In the genomic region with DNA sequence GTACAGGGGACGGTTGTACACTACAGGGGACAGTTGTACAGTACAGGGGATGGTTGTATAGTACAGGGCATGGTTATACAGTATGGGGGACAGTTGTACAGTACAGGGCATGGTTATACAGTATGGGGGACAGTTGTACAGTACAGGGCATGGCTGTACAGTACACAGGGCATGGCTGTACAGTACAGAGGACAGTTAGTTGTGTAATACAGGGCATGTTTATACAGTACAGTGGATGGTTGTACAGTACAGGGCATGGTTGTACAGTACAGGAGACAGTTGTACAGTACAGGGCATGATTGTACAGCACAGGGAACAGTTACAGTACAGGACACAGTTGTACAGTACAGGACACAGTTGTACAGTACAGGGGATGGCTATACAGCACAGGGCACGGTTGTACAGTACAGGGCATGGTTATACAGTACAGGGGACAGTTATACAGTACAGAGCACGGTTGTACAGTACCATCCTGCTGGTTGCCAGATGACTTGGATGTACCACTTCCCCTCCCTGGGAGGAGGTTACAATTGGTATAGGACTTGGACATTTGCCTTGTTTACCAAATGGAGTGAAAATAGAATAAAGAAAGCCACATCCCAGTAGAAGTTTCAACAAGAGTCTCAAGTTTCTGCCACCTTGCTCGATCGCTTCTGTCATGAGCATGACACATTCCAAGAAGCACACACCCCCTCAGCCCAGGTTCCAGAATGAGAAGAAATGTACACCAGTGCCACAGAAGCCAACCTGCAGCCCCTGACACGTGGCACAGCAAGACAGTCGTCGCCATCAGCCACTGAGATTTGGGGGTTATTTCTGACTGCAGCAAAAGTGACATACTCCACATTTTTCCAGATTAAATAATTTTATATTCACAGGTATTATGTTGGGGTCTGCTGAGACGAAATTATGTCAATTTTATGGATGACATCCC, we compare ENCODE assay signal across 14 cellular contexts. TPM values are rescaled to one million over a fixed set of nuclear protein-coding genes. Genes with fewer than 3 reads are reported as not detected.
A peak's percentile ranks its signal among the peaks of the same experiment; 100 is the strongest.
DNase-seq lines count a peak whose midpoint lies in the region; ATAC-seq and TF ChIP-seq lines count a peak whose summit lies in the region.
"Had no signal": no experiment of that assay in that cellular context is flagged by ENCODE, and none has a peak within 500 bp of the region (broad histone marks: within the 10 kb centered on the region; RNA-seq: fewer than 3 reads in every experiment).

No MANE protein-coding gene starts in this region.

- H3K27ac ChIP-seq in fibroblast of lung (ENCODE audit: insufficient read depth, low read length) = no peak overlapping the region
- H3K27ac ChIP-seq: SK-N-MC had no signal

- H3K4me3 ChIP-seq in GM12865 (ENCODE audit: low read depth, low read length) = no peak overlapping the region
- no peak overlapping the region for H3K4me3 ChIP-seq in fibroblast of lung (replicated peaks in 1 of 4; ENCODE audit: control extremely low read depth in 1 of 4, insufficient read depth in 1 of 4, low read depth in 3 of 4, low read length in 4 of 4)
- H3K4me3 ChIP-seq: SK-N-MC had no signal

- no peaks in the 10 kb centered on the region for H3K79me2 ChIP-seq in fibroblast of lung (ENCODE audit: control insufficient read depth, insufficient read depth, low read length)

- no peak overlapping the region for H3K27ac Mint-ChIP-seq in stimulated activated effector memory CD8-positive, alpha-beta T cell treated with anti-CD3 and anti-CD28 coated beads, Interleukin-12 subunit alpha, Interleukin-12 subunit beta, amount 100 ng/mL, for 72 hours

- DNase-seq in GM12865 (ENCODE audit: low read depth) (peak; percentile 23), MV-4-11 (lab: John Stamatoyannopoulos, UW) (peak; percentile 26), fibroblast of lung (ENCODE audit: low read depth in 2 of 2) (no peak), SHP77 treated with DMSO at 0.1 percent for 48 hours (lab: John Stamatoyannopoulos, UW) (no peak), NCI-H2107 treated with DMSO at 0.1 percent for 48 hours (lab: John Stamatoyannopoulos, UW; ENCODE audit: unreplicated experiment) (no peak)
- no peak for DNase-seq in stimulated activated effector memory CD8-positive, alpha-beta T cell treated with anti-CD3 and anti-CD28 coated beads, Interleukin-12 subunit alpha, Interleukin-12 subunit beta, amount 100 ng/mL, for 72 hours (ENCODE audit: low spot score in 2 of 2)
- no peak for DNase-seq in stimulated activated CD4-positive, alpha-beta T cell treated with anti-CD3 and anti-CD28 coated beads, Interleukin-4, amount 100 ng/mL, for 24 hours
- DNase-seq: activated CD4-positive, alpha-beta T cell treated with anti-CD3 and anti-CD28 coated beads, Interleukin-2, amount 50 U/mL, for 48 hours; GOT3; NCI-H524 treated with DMSO at 0.1 percent for 48 hours had no signal

- H3K4me1 Mint-ChIP-seq in stimulated activated effector memory CD8-positive, alpha-beta T cell treated with anti-CD3 and anti-CD28 coated beads, Interleukin-12 subunit alpha, Interleukin-12 subunit beta, amount 100 ng/mL, for 72 hours = peaks cover 28% of the 10 kb centered on the region

- H3K27me3 ChIP-seq in fibroblast of lung (ENCODE audit: control insufficient read depth, insufficient read depth, low read length) = no peaks in the 10 kb centered on the region
- H3K27me3 ChIP-seq: esophagus muscularis mucosa, MG63 had no signal

- H3K36me3 Mint-ChIP-seq in stimulated activated effector memory CD8-positive, alpha-beta T cell treated with anti-CD3 and anti-CD28 coated beads, Interleukin-12 subunit alpha, Interleukin-12 subunit beta, amount 100 ng/mL, for 72 hours = no peaks in the 10 kb centered on the region

- H3K36me3 ChIP-seq in fibroblast of lung (ENCODE audit: control insufficient read depth, insufficient read depth, low read length) = no peaks in the 10 kb centered on the region
- H3K36me3 ChIP-seq: esophagus muscularis mucosa, MG63 had no signal

- TF ChIP-seq CTCF in GM12865 (IDR thresholded peaks at IDR 0.05; ENCODE audit: insufficient read depth, low read depth, low read length, missing control alignments) (no peak), fibroblast of lung (conservative IDR thresholded peaks at IDR 0.05 in 1 of 2, IDR thresholded peaks at IDR 0.05 in 1 of 2; ENCODE audit: low read depth in 1 of 2, low read length in 2 of 2) (no peak)

- H3K9me3 ChIP-seq in fibroblast of lung (ENCODE audit: control insufficient read depth, insufficient read depth, low read depth, low read length) = no peaks in the 10 kb centered on the region
- H3K9me3 ChIP-seq: esophagus muscularis mucosa, MG63 had no signal

- H2AFZ ChIP-seq in fibroblast of lung (ENCODE audit: low read length) = no peak overlapping the region

- no peaks in the 10 kb centered on the region for H3K9me3 Mint-ChIP-seq in stimulated activated effector memory CD8-positive, alpha-beta T cell treated with anti-CD3 and anti-CD28 coated beads, Interleukin-12 subunit alpha, Interleukin-12 subunit beta, amount 100 ng/mL, for 72 hours

- ATAC-seq in stimulated activated effector memory CD8-positive, alpha-beta T cell treated with anti-CD3 and anti-CD28 coated beads, Interleukin-12 subunit alpha, Interleukin-12 subunit beta, amount 100 ng/mL, for 72 hours = peak; percentile 76
- ATAC-seq in HG03139 (IDR thresholded peaks at IDR 0.05; ENCODE audit: unreplicated experiment) = no peak

- H3K4me2 ChIP-seq in fibroblast of lung (ENCODE audit: extremely low read depth, insufficient read depth, low read length) = peak overlapping the region; percentile 100

- peaks cover 15% of the 10 kb centered on the region for H3K4me1 ChIP-seq in fibroblast of lung (ENCODE audit: control insufficient read depth, extremely low read depth, insufficient read depth, low read length)

- peak overlapping the region; percentile 41 for H3K4me3 Mint-ChIP-seq in stimulated activated effector memory CD8-positive, alpha-beta T cell treated with anti-CD3 and anti-CD28 coated beads, Interleukin-12 subunit alpha, Interleukin-12 subunit beta, amount 100 ng/mL, for 72 hours

- H4K20me1 ChIP-seq in fibroblast of lung (ENCODE audit: control insufficient read depth, extremely low read depth, insufficient read depth, low read length) = no peaks in the 10 kb centered on the region

- H3K9ac ChIP-seq in fibroblast of lung (ENCODE audit: insufficient read depth, low read length) = no peak overlapping the region

RNA-seq across cellular contexts. Expression of gene CYRIA, which starts 16.0 kb away (rescaled TPM):
- 7.4 and 10.2 TPM in 2 replicates for total RNA-seq in fibroblast of lung
- polyA plus RNA-seq in fibroblast of lung = 3.6 and 6.3 TPM in 2 replicates
- 3.1 and 4.1 TPM in 2 replicates for polyA plus RNA-seq in fibroblast of lung (2012)
- 1.1 TPM in 1 of 2 replicates, not detected in the other for polyA minus RNA-seq in fibroblast of lung (ENCODE audit: low replicate concordance)

Comparison
In these comparisons a context has a peak if more than half of its experiments do, and no peak if none do; other contexts are left out.
1. DNase-seq: peak in GM12865 (single experiment) and MV-4-11 (single experiment); none in fibroblast of lung (0 of 2), stimulated activated effector memory CD8-positive, alpha-beta T cell treated with anti-CD3 and anti-CD28 coated beads, Interleukin-12 subunit alpha, Interleukin-12 subunit beta, amount 100 ng/mL, for 72 hours (0 of 2), SHP77 treated with DMSO at 0.1 percent for 48 hours (single experiment), NCI-H2107 treated with DMSO at 0.1 percent for 48 hours (single experiment) and stimulated activated CD4-positive, alpha-beta T cell treated with anti-CD3 and anti-CD28 coated beads, Interleukin-4, amount 100 ng/mL, for 24 hours (single experiment).